Comparison of ENCODE assay signal across 19 cellular contexts in the genomic region with DNA sequence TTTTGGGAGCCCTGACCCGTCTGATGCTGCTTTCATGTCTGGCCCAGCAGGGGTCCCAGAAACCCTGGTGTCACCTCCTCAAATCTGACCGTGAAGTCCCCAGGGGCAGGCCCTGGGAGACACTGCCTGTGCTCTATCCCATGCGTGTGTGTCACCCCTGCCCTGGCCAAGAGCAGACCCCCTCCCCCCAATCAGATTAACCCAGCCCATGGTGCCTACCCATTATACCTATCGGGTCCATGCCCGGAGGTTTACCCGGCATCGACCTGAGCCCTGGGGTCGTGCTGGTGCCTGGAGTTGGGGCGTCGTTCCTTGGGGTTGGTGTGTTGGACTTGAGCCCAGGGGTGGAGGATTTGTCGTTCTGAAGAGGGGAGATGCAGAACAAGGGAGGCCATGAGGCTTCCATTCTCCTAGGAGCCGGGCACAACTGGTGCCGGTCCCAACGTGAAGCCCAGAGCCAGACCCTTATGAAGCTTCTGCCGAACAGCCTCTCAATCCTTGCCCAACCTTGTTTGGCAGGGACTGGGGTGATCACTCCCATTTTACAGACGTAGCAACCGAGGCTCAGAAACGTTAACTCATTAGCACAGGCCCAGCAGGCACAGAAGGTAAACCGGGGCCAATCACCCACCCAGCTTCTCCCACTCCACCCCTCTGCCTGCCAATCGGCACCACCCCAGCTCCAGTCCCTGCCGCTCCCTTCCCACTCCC.
"Had no signal": no experiment of that assay in that cellular context is flagged by ENCODE, and none has a peak within 500 bp of the region (broad histone marks: within the 10 kb centered on the region; RNA-seq: fewer than 3 reads in every experiment).

No MANE protein-coding gene starts in this region.

- H3K9me3 Mint-ChIP-seq: activated CD4-positive, alpha-beta T cell treated with anti-CD3 and anti-CD28 coated beads, Interleukin-2, amount 10 ng/mL, durations not matched to agents 24 days and 14 days; activated T-helper 17 cell treated with anti-CD3 and anti-CD28 coated beads, Interleukin-2, amount 50 U/mL, for 72 hours; nephron progenitor cell had no signal

- H3K27me3 Mint-ChIP-seq: activated CD4-positive, alpha-beta T cell treated with anti-CD3 and anti-CD28 coated beads, Interleukin-2, amount 10 ng/mL, durations not matched to agents 24 days and 14 days; activated naive CD8-positive, alpha-beta T cell; activated T-helper 17 cell treated with anti-CD3 and anti-CD28 coated beads, Interleukin-2, amount 50 U/mL, for 72 hours had no signal

- H3K9me3 ChIP-seq: stomach, thoracic aorta had no signal

- H3K27me3 ChIP-seq: stomach had no signal

- H3K4me3 Mint-ChIP-seq: activated CD4-positive, alpha-beta T cell treated with anti-CD3 and anti-CD28 coated beads, Interleukin-2, amount 10 ng/mL, durations not matched to agents 24 days and 14 days; activated CD8-positive, alpha-beta T cell treated with anti-CD3 and anti-CD28 coated beads, Interleukin-2, amount 10 ng/mL, durations not matched to agents 7 days and 5 days; activated naive CD8-positive, alpha-beta T cell; activated T-helper 17 cell treated with anti-CD3 and anti-CD28 coated beads, Interleukin-2, amount 50 U/mL, for 72 hours; brain; nephron progenitor cell had no signal

- ATAC-seq: activated CD8-positive, alpha-beta T cell treated with anti-CD3 and anti-CD28 coated beads, Interleukin-2, amount 10 ng/mL, durations not matched to agents 7 days and 5 days; activated T-helper 17 cell treated with anti-CD3 and anti-CD28 coated beads, Interleukin-2, amount 50 U/mL, for 72 hours; left ventricle myocardium superior; SK-N-SH treated with all-trans-retinoic acid at 6 μM for 48 hours had no signal

- H3K27ac Mint-ChIP-seq: activated CD4-positive, alpha-beta T cell treated with anti-CD3 and anti-CD28 coated beads, Interleukin-2, amount 10 ng/mL, durations not matched to agents 24 days and 14 days; activated CD8-positive, alpha-beta T cell treated with anti-CD3 and anti-CD28 coated beads, Interleukin-2, amount 10 ng/mL, durations not matched to agents 7 days and 5 days; activated naive CD8-positive, alpha-beta T cell; brain; nephron progenitor cell had no signal

- H3K4me1 Mint-ChIP-seq: activated CD4-positive, alpha-beta T cell treated with anti-CD3 and anti-CD28 coated beads, Interleukin-2, amount 10 ng/mL, durations not matched to agents 24 days and 14 days; activated T-helper 17 cell treated with anti-CD3 and anti-CD28 coated beads, Interleukin-2, amount 50 U/mL, for 72 hours had no signal

- H3K36me3 Mint-ChIP-seq: activated naive CD8-positive, alpha-beta T cell had no signal

- H3K27ac ChIP-seq: stomach, thoracic aorta, WERI-Rb-1 had no signal

- H3K4me3 ChIP-seq: stomach, thoracic aorta had no signal

- DNase-seq: activated CD4-positive, alpha-beta T cell treated with anti-CD3 and anti-CD28 coated beads, Interleukin-2, amount 10 ng/mL, durations not matched to agents 24 days and 14 days; activated CD8-positive, alpha-beta memory T cell treated with anti-CD3 and anti-CD28 coated beads, Interleukin-2, amount 50 U/mL, for 48 hours; activated CD8-positive, alpha-beta T cell treated with anti-CD3 and anti-CD28 coated beads, Interleukin-2, amount 10 ng/mL, durations not matched to agents 7 days and 5 days; cortex of kidney; effector CD4-positive, alpha-beta T cell; foreskin fibroblast; hypothalamus; left ventricle myocardium superior; nephron progenitor cell; stimulated activated CD4-positive, alpha-beta T cell treated with anti-CD3 and anti-CD28 coated beads, Interleukin-12 subunit alpha, Interleukin-12 subunit beta, amount 100 ng/mL, for 4 hours; stimulated activated CD4-positive, alpha-beta T cell treated with anti-CD3 and anti-CD28 coated beads, Interleukin-2, amount 100 ng/mL, for 24 hours; stomach; T-helper 1 cell; WERI-Rb-1 had no signal
